ENCODE assay signal across 18 cellular contexts in genomic region chr6:106173480-106173879, GRCh38.
"Had no signal": no experiment of that assay in that cellular context is flagged by ENCODE, and none has a peak within 500 bp of the region (broad histone marks: within the 10 kb centered on the region; RNA-seq: fewer than 3 reads in every experiment).

No MANE protein-coding gene starts in this region.

- H3K4me3 ChIP-seq: body of pancreas, dorsolateral prefrontal cortex, lung, SJCRH30, tibial artery had no signal

- H3K4me3 Mint-ChIP-seq: activated B cell treated with CpG ODN at 0.5 μM for 24 hours, neural crest cell had no signal

- H3K27me3 Mint-ChIP-seq: activated B cell treated with CpG ODN at 0.5 μM for 24 hours, progenitor cell of endocrine pancreas had no signal

- DNase-seq: activated B cell treated with CpG ODN at 0.5 μM for 24 hours; activated effector memory CD4-positive, alpha-beta T cell treated with Interleukin-2 at 50 U/mL for 16 hours; activated naive CD4-positive, alpha-beta T cell treated with anti-CD3 and anti-CD28 coated beads, Interleukin-2, amount 50 U/mL, for 16 hours; activated T-cell treated with anti-CD3 and anti-CD28 coated beads, Interleukin-2, amount 50 U/mL, for 1 hour; body of pancreas; dorsolateral prefrontal cortex; erythroblast; foreskin melanocyte; hypothalamus; kidney; SJCRH30; stimulated activated CD4-positive, alpha-beta T cell treated with anti-CD3 and anti-CD28 coated beads, Interleukin-2, amount 100 ng/mL, for 24 hours; stimulated activated naive CD4-positive, alpha-beta T cell treated with Interleukin-2 at 50 U/mL for 16 hours; tibial artery had no signal

- H3K27me3 ChIP-seq: body of pancreas, dorsolateral prefrontal cortex, SJCRH30, tibial artery had no signal

- H3K9me3 ChIP-seq: body of pancreas, SJCRH30, tibial artery had no signal

- H3K4me1 ChIP-seq: body of pancreas, SJCRH30, tibial artery had no signal

- H3K36me3 ChIP-seq: SJCRH30, tibial artery had no signal

- H3K27ac ChIP-seq: body of pancreas, dorsolateral prefrontal cortex, SJCRH30, tibial artery had no signal

- H3K9me3 Mint-ChIP-seq: activated B cell treated with CpG ODN at 0.5 μM for 24 hours had no signal

- ATAC-seq: body of pancreas, left lobe of liver had no signal

- H3K27ac Mint-ChIP-seq: activated B cell treated with CpG ODN at 0.5 μM for 24 hours, progenitor cell of endocrine pancreas had no signal
